Comparison of ENCODE assay signal across 1 cellular context in the genomic region with DNA sequence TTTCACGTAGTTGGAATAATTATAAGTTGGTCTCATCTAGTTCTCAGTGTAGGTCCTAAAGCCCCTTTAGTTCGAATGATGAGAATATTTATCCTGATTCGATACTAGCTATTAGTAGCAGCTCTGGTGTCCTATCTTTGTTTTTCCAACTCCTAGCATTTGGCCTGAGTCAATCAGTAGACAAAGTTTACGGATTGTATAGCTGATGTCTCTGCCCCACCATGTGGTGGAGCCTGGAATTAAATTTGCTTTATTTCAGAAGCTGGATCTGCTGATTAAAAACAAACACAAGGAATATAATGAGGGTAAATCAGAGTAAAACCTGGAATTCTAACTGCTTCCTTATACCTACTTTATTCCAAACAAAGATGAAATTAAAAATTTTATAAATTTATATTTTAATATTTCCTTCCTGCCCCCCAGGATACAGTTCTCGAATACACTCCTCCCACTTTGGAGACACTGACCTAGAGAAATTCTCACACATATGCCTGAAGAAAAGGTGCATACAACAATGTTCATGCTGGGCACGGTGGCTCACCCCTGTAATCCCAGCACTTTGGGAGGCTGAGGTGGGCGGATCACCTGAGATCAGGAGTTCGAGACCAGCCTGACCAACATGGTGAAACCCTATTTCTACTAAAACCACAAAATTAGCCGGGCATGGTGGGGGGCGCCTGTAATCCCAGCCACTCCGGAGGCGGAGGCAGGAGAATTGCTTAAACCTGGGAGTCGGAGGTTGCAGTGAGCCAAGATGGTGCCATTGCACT.
TF ChIP-seq lines count a peak whose summit lies in the region.

No MANE protein-coding gene starts in this region.

TF ChIP-seq in HepG2, 621 proteins besides CTCF, POLR2A, EP300 and RAD21 (continued from another document and continues in another):
- TF ChIP-seq ZBTB40 (IDR thresholded peaks at IDR 0.05) (no peak), ZBTB40 (CRISPR knock-in tag; IDR thresholded peaks at IDR 0.05) (no peak), ZNF576 (CRISPR knock-in tag; IDR thresholded peaks at IDR 0.05) (no peak), FOXA3 (CRISPR knock-in tag; IDR thresholded peaks at IDR 0.05) (0 out of 2 replicates have a peak, but pooled peaks have one; percentile 46), ZNF607 (CRISPR knock-in tag; IDR thresholded peaks at IDR 0.05; ENCODE audit: borderline replicate concordance) (no peak), ZNF816 (CRISPR knock-in tag; IDR thresholded peaks at IDR 0.05; ENCODE audit: borderline replicate concordance) (no peak), ESRRA (CRISPR knock-in tag; IDR thresholded peaks at IDR 0.05; ENCODE audit: low read depth) (no peak), ZBTB4 (CRISPR knock-in tag; IDR thresholded peaks at IDR 0.05; ENCODE audit: borderline replicate concordance) (no peak), AGO2 (optimal IDR thresholded peaks at IDR 0.05; ENCODE audit: low read depth, low read length) (no peak), JUND (CRISPR knock-in tag; IDR thresholded peaks at IDR 0.05) (no peak), ZNF605 (CRISPR knock-in tag; IDR thresholded peaks at IDR 0.05) (no peak), NR2F2 (IDR thresholded peaks at IDR 0.05; ENCODE audit: borderline replicate concordance, low read depth) (no peak), KLF11 (CRISPR knock-in tag; IDR thresholded peaks at IDR 0.05) (no peak; the same call in 1 of the 2 replicates), MTA3 (CRISPR knock-in tag; IDR thresholded peaks at IDR 0.05) (no peak), CREB1 (IDR thresholded peaks at IDR 0.05) (no peak), CREB1 (CRISPR knock-in tag; IDR thresholded peaks at IDR 0.05) (no peak), CENPX (CRISPR knock-in tag; IDR thresholded peaks at IDR 0.05) (no peak), ZNF329 (CRISPR knock-in tag; IDR thresholded peaks at IDR 0.05; ENCODE audit: low read depth) (no peak), PHB2 (IDR thresholded peaks at IDR 0.05; ENCODE audit: partially characterized antibody) (no peak), KAT2B (IDR thresholded peaks at IDR 0.05; ENCODE audit: borderline replicate concordance, low read depth, low read length) (no peak), ZNF143 (CRISPR knock-in tag; IDR thresholded peaks at IDR 0.05) (no peak), TERF1 (CRISPR knock-in tag; IDR thresholded peaks at IDR 0.05) (no peak), NCOR1 (IDR thresholded peaks at IDR 0.05; ENCODE audit: borderline replicate concordance, low read length) (no peak), DNMT3B (CRISPR knock-in tag; conservative IDR thresholded peaks at IDR 0.05) (0 out of 2 replicates have a peak, but pooled peaks have one; percentile 24), RERE (CRISPR knock-in tag; IDR thresholded peaks at IDR 0.05; ENCODE audit: low read depth) (no peak), ZNF792 (CRISPR knock-in tag; IDR thresholded peaks at IDR 0.05) (0 out of 2 replicates have a peak, but pooled peaks have one; percentile 67)
- TF ChIP-seq, protein P1, sequence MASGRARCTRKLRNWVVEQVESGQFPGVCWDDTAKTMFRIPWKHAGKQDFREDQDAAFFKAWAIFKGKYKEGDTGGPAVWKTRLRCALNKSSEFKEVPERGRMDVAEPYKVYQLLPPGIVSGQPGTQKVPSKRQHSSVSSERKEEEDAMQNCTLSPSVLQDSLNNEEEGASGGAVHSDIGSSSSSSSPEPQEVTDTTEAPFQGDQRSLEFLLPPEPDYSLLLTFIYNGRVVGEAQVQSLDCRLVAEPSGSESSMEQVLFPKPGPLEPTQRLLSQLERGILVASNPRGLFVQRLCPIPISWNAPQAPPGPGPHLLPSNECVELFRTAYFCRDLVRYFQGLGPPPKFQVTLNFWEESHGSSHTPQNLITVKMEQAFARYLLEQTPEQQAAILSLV (CRISPR knock-in tag; IDR thresholded peaks at IDR 0.05; ENCODE audit: borderline replicate concordance) = no peak
- TF ChIP-seq, protein P2, sequence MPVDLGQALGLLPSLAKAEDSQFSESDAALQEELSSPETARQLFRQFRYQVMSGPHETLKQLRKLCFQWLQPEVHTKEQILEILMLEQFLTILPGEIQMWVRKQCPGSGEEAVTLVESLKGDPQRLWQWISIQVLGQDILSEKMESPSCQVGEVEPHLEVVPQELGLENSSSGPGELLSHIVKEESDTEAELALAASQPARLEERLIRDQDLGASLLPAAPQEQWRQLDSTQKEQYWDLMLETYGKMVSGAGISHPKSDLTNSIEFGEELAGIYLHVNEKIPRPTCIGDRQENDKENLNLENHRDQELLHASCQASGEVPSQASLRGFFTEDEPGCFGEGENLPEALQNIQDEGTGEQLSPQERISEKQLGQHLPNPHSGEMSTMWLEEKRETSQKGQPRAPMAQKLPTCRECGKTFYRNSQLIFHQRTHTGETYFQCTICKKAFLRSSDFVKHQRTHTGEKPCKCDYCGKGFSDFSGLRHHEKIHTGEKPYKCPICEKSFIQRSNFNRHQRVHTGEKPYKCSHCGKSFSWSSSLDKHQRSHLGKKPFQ (CRISPR knock-in tag; IDR thresholded peaks at IDR 0.05; ENCODE audit: insufficient replicate concordance) = no peak
